In the genomic region with DNA sequence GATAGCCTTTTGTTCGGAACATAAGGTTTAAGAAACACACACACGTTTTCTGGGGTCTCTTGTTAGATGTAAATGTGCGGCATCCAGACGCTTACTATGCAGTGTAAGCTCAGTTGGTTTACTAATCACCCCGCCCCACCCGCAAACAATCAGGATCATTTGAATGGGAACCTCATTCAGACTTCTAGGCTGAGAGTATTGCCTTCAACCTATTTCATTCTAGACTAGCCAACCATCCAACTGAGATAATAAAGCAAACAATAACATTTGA, we compare ENCODE assay signal across 8 cellular contexts. TPM values are rescaled to one million over a fixed set of nuclear protein-coding genes. Genes with fewer than 3 reads are reported as not detected.
DNase-seq lines count a peak whose midpoint lies in the region; ATAC-seq and TF ChIP-seq lines count a peak whose summit lies in the region.

No MANE protein-coding gene starts in this region.

- no peaks in the 10 kb centered on the region for H3K36me3 Mint-ChIP-seq in WTC11
- H3K36me3 Mint-ChIP-seq in naive thymus-derived CD4-positive, alpha-beta T cell: peaks cover 0 to 4% (median 0%) of the 10 kb centered on the region in 5 donors

- H3K36me3 ChIP-seq in GM23248 (ENCODE audit: low read depth) (no peaks in the 10 kb centered on the region), iPS DF 6.9 (ENCODE audit: control insufficient read depth, insufficient read depth, low read length) (no peaks in the 10 kb centered on the region), sigmoid colon (no peaks in the 10 kb centered on the region), Karpas-422 (ENCODE audit: insufficient read depth, low read length) (no peaks in the 10 kb centered on the region)
- no peaks in the 10 kb centered on the region for H3K36me3 ChIP-seq in naive thymus-derived CD4-positive, alpha-beta T cell (ENCODE audit: control insufficient read depth in 2 of 3, insufficient read depth in 3 of 3, low read length in 3 of 3)

- no peak for TF ChIP-seq POLR2A in sigmoid colon (IDR thresholded peaks at IDR 0.05)

- DNase-seq in GM23248 (no peak), WTC11 (ENCODE audit: low spot score) (no peak), iPS DF 6.9 (ENCODE audit: low read depth, low spot score) (no peak), sigmoid colon (no peak), NK-92 (lab: John Stamatoyannopoulos, UW; ENCODE audit: unreplicated experiment) (no peak), Karpas-422 (no peak)
- DNase-seq in naive thymus-derived CD4-positive, alpha-beta T cell: no peak

- in situ Hi-C loops in GM23248 (cut with MboI): no loop called here

- no peak for TF ChIP-seq EP300 in sigmoid colon (IDR thresholded peaks at IDR 0.05)

- intact Hi-C loops in sigmoid colon (cut with DNase I): loop anchor here (5.0 kb wide), 1 partner anchor 390 kb away; no protein-coding TSS in a partner anchor
- intact Hi-C loops in naive thymus-derived CD4-positive, alpha-beta T cell (cut with micrococcal nuclease): no loop called here

- H3K27ac ChIP-seq in GM23248: no peak overlapping the region
- no peak overlapping the region for H3K27ac ChIP-seq in iPS DF 6.9 (ENCODE audit: low read length)
- H3K27ac ChIP-seq in sigmoid colon: peak overlapping the region; percentile 91 to 96 (median 92)
- no peak overlapping the region for H3K27ac ChIP-seq in naive thymus-derived CD4-positive, alpha-beta T cell (ENCODE audit: low read depth, low read length)
- no peak overlapping the region for H3K27ac ChIP-seq in Karpas-422 (ENCODE audit: low read length)

- CTCF ChIA-PET in WTC11 (lab: Charles Lee): interaction anchor here (1.3 kb wide), 1 partner anchor 142 kb away, joined by 6 read pairs; no protein-coding TSS in a partner anchor
- CTCF ChIA-PET in naive thymus-derived CD4-positive, alpha-beta T cell (lab: Charles Lee): no interaction called here

- ATAC-seq in WTC11: peak; percentile 7
- no peak for ATAC-seq in naive thymus-derived CD4-positive, alpha-beta T cell
- no peak for ATAC-seq in GM19035 (IDR thresholded peaks at IDR 0.05; ENCODE audit: unreplicated experiment)

- no peaks in the 10 kb centered on the region for H3K9me3 ChIP-seq in GM23248 (ENCODE audit: low read depth)
- no peaks in the 10 kb centered on the region for H3K9me3 ChIP-seq in iPS DF 6.9 (ENCODE audit: control insufficient read depth, insufficient read depth, low read length)
- H3K9me3 ChIP-seq in sigmoid colon: no peaks in the 10 kb centered on the region
- H3K9me3 ChIP-seq in naive thymus-derived CD4-positive, alpha-beta T cell (ENCODE audit: control insufficient read depth in 2 of 3, low read length in 3 of 3): no peaks in the 10 kb centered on the region
- H3K9me3 ChIP-seq in Karpas-422 (ENCODE audit: low read length): no peaks in the 10 kb centered on the region

- H3K4me1 Mint-ChIP-seq in WTC11: peaks cover 38% of the 10 kb centered on the region
- H3K4me1 Mint-ChIP-seq in naive thymus-derived CD4-positive, alpha-beta T cell: peaks cover 0 to 12% (median 4%) of the 10 kb centered on the region in 7 donors

- peak overlapping the region; percentile 93 for H3K27ac Mint-ChIP-seq in WTC11
- H3K27ac Mint-ChIP-seq in naive thymus-derived CD4-positive, alpha-beta T cell: no peak overlapping the region

- H3K79me2 ChIP-seq in GM23248 (ENCODE audit: insufficient read depth): peaks cover 30% of the 10 kb centered on the region
- no peaks in the 10 kb centered on the region for H3K79me2 ChIP-seq in Karpas-422 (ENCODE audit: low read length)

- H3K4me3 ChIP-seq in GM23248 (peak overlapping the region; percentile 93), iPS DF 6.9 (ENCODE audit: low read length) (peak overlapping the region; percentile 89; the same call in 1 of the 2 replicates), sigmoid colon (peak overlapping the region; percentile 57 to 87 (median 76)), Karpas-422 (ENCODE audit: low read length) (no peak overlapping the region)
- no peak overlapping the region for H3K4me3 ChIP-seq in naive thymus-derived CD4-positive, alpha-beta T cell (ENCODE audit: low read length)

- WGBS in GM23248 (ENCODE audit: low coverage in 1 of 2, low lambda C conversion rate in 2 of 2, missing lambda C conversion rate in 2 of 2), 2 experiments: 66 to 70% methylated on average over 6 of the region's 6 CpGs
- WGBS in iPS DF 6.9 (ENCODE audit: insufficient coverage, insufficient read length): no CpG with 5 or more reads among the region's 6 CpGs
- WGBS in sigmoid colon, 2 donors: 26 to 30% methylated on average over 6 of the region's 6 CpGs

- H3K4me3 Mint-ChIP-seq in WTC11: peak overlapping the region; percentile 86
- no peak overlapping the region for H3K4me3 Mint-ChIP-seq in naive thymus-derived CD4-positive, alpha-beta T cell

- no peaks in the 10 kb centered on the region for H3K9me3 Mint-ChIP-seq in WTC11
- H3K9me3 Mint-ChIP-seq in naive thymus-derived CD4-positive, alpha-beta T cell: peaks cover 0 to 15% (median 7%) of the 10 kb centered on the region in 11 donors

- H3F3A ChIP-seq in GM23248 (ENCODE audit: insufficient read depth): peaks cover 8% of the 10 kb centered on the region; the same call in 1 of the 2 replicates

- H3K27me3 ChIP-seq in GM23248 (replicated peaks; ENCODE audit: insufficient read depth): no peaks in the 10 kb centered on the region
- no peaks in the 10 kb centered on the region for H3K27me3 ChIP-seq in iPS DF 6.9 (ENCODE audit: control insufficient read depth, insufficient read depth, low read length)
- H3K27me3 ChIP-seq in sigmoid colon: no peaks in the 10 kb centered on the region
- H3K27me3 ChIP-seq in naive thymus-derived CD4-positive, alpha-beta T cell (ENCODE audit: control insufficient read depth in 2 of 2, insufficient read depth in 2 of 2, low read length in 2 of 2): no peaks in the 10 kb centered on the region
- no peaks in the 10 kb centered on the region for H3K27me3 ChIP-seq in Karpas-422 (ENCODE audit: low read length)

- H3K9ac ChIP-seq in GM23248 (peak overlapping the region; percentile 81), Karpas-422 (ENCODE audit: low read length) (no peak overlapping the region)

- TF ChIP-seq CTCF in WTC11 (IDR thresholded peaks at IDR 0.05): no peak
- TF ChIP-seq CTCF in sigmoid colon (IDR thresholded peaks at IDR 0.05): peak in 1 of 4 experiments; percentile 4

- H3K4me2 ChIP-seq in GM23248 (ENCODE audit: unreplicated experiment): peak overlapping the region; percentile 97
- no peak overlapping the region for H3K4me2 ChIP-seq in Karpas-422 (ENCODE audit: low read depth, low read length, poor library complexity, severe bottlenecking)

- POLR2A ChIA-PET in WTC11 (lab: Charles Lee): interaction anchor here (0.6 kb wide), 1 partner anchor 554 kb away, joined by 4 read pairs; no protein-coding TSS in a partner anchor
- POLR2A ChIA-PET in naive thymus-derived CD4-positive, alpha-beta T cell (lab: Charles Lee): no interaction called here

- no peaks in the 10 kb centered on the region for H3K9me2 ChIP-seq in GM23248 (ENCODE audit: insufficient read depth)
- H3K9me2 ChIP-seq in Karpas-422 (replicated peaks; ENCODE audit: insufficient read depth, low read length): no peaks in the 10 kb centered on the region

- H4K20me1 ChIP-seq in GM23248 (ENCODE audit: insufficient read depth) (no peaks in the 10 kb centered on the region), Karpas-422 (ENCODE audit: insufficient read depth, low read depth, low read length) (no peaks in the 10 kb centered on the region)

- H3K4me1 ChIP-seq in GM23248 (ENCODE audit: insufficient read depth) (peaks cover 3% of the 10 kb centered on the region), iPS DF 6.9 (ENCODE audit: control insufficient read depth, insufficient read depth, low read length) (no peaks in the 10 kb centered on the region), sigmoid colon (peaks cover 0 to 12% (median under 1%) of the 10 kb centered on the region in 4 donors), Karpas-422 (ENCODE audit: low read length) (no peaks in the 10 kb centered on the region)
- no peaks in the 10 kb centered on the region for H3K4me1 ChIP-seq in naive thymus-derived CD4-positive, alpha-beta T cell (ENCODE audit: control insufficient read depth in 2 of 2, insufficient read depth in 2 of 2, low read length in 2 of 2)

- H3K27me3 Mint-ChIP-seq in WTC11 (ENCODE audit: low read depth): no peaks in the 10 kb centered on the region; the same call in 1 of the 2 replicates
- H3K27me3 Mint-ChIP-seq in naive thymus-derived CD4-positive, alpha-beta T cell: peaks cover 32 to 50% (median 38%) of the 10 kb centered on the region in 5 donors

- H2AFZ ChIP-seq in GM23248 (peak overlapping the region; percentile 93), Karpas-422 (ENCODE audit: low read length) (no peak overlapping the region)

TF ChIP-seq in WTC11, 78 proteins besides CTCF, POLR2A, EP300 and RAD21 (continues in another document):
- TF ChIP-seq FOXJ3 (CRISPR knock-in tag; IDR thresholded peaks at IDR 0.05; ENCODE audit: borderline replicate concordance): no peak
- TF ChIP-seq, protein P1, sequence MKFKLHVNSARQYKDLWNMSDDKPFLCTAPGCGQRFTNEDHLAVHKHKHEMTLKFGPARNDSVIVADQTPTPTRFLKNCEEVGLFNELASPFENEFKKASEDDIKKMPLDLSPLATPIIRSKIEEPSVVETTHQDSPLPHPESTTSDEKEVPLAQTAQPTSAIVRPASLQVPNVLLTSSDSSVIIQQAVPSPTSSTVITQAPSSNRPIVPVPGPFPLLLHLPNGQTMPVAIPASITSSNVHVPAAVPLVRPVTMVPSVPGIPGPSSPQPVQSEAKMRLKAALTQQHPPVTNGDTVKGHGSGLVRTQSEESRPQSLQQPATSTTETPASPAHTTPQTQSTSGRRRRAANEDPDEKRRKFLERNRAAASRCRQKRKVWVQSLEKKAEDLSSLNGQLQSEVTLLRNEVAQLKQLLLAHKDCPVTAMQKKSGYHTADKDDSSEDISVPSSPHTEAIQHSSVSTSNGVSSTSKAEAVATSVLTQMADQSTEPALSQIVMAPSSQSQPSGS (CRISPR knock-in tag; IDR thresholded peaks at IDR 0.05; ENCODE audit: borderline replicate concordance, low read depth): no peak
- no peak for TF ChIP-seq CBFB (CRISPR knock-in tag; IDR thresholded peaks at IDR 0.05; ENCODE audit: low read depth)
- TF ChIP-seq, protein P2, sequence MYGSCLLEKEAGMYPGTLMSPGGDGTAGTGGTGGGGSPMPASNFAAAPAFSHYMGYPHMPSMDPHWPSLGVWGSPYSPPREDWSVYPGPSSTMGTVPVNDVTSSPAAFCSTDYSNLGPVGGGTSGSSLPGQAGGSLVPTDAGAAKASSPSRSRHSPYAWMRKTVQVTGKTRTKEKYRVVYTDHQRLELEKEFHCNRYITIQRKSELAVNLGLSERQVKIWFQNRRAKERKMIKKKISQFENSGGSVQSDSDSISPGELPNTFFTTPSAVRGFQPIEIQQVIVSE (CRISPR knock-in tag; IDR thresholded peaks at IDR 0.05; ENCODE audit: borderline replicate concordance): no peak

RNA-seq across cellular contexts. Expression of a gene that starts 1.3 kb away (rescaled TPM):
- total RNA-seq in GM23248 (2014; rRNA removed; shearing (Covaris generic)): 0.51 and 0.76 TPM in 2 replicates
- polyA plus RNA-seq in GM23248 (2016; fragmentation: Nextera tagmentation; extraction: Ambion mirVana) (1.8 and 2.6 TPM in 2 replicates), sigmoid colon (under 1 TPM in 2 of 3 donors, not detected in 1; under 0.01 to 0.60 TPM)
- total RNA-seq in WTC11 (2021) (19.4 to 23.8 TPM (median 23.1 TPM) in 3 replicates), sigmoid colon (1 to 10 TPM; 2.9 to 8.0 (median 5.9) TPM)
- under 1 TPM in 1 of 5 experiments, not detected in 4; 0.05 TPM for total RNA-seq in naive thymus-derived CD4-positive, alpha-beta T cell
- polyA plus RNA-seq in naive thymus-derived CD4-positive, alpha-beta T cell: not detected
- not detected in 2 replicates for total RNA-seq in Karpas-422 (2014; rRNA removed; shearing (Covaris generic); ENCODE audit: low replicate concordance)

Comparison
In these comparisons a context has a peak if more than half of its experiments do, and no peak if none do; other contexts are left out.
1. H3K27ac ChIP-seq: peak in sigmoid colon (4 of 4); none in GM23248 (single experiment), iPS DF 6.9 (single experiment), naive thymus-derived CD4-positive, alpha-beta T cell (single experiment) and Karpas-422 (single experiment).
2. H3K4me3 ChIP-seq: peak in GM23248 (single experiment), iPS DF 6.9 (single experiment) and sigmoid colon (4 of 4); none in naive thymus-derived CD4-positive, alpha-beta T cell (single experiment) and Karpas-422 (single experiment).